ENCODE assay signal across 16 cellular contexts in genomic region chr6:141248056-141248799, GRCh38.
DNase-seq lines count a peak whose midpoint lies in the region; ATAC-seq, FAIRE-seq and TF ChIP-seq lines count a peak whose summit lies in the region.
"Had no signal": no experiment of that assay in that cellular context is flagged by ENCODE, and none has a peak within 500 bp of the region (broad histone marks: within the 10 kb centered on the region; RNA-seq: fewer than 3 reads in every experiment).

No MANE protein-coding gene starts in this region.

- DNase-seq in AG10803 (ENCODE audit: low read depth) (peak; percentile 20), caudate nucleus (lab: John Stamatoyannopoulos, UW) (no peak), urothelium cell line (ENCODE audit: low spot score) (no peak), superior temporal gyrus (ENCODE audit: extremely low spot score) (no peak)
- DNase-seq in stimulated activated naive CD4-positive, alpha-beta T cell (lab: John Stamatoyannopoulos, UW), result no peak
- DNase-seq: activated B cell treated with CpG ODN at 0.5 μM for 24 hours; Caco-2; effector CD8-positive, alpha-beta T cell; left colon; NCI-H1092; NCI-H510A had no signal

- H3K27ac ChIP-seq in caudate nucleus (ENCODE audit: low read depth, low read length), result no peak overlapping the region

- no peak for TF ChIP-seq CTCF in AG10803 (conservative IDR thresholded peaks at IDR 0.05; ENCODE audit: low read length)

- no peak for FAIRE-seq in urothelium cell line (lab: Jason Lieb, UNC)

- peak; percentile 84 for ATAC-seq in GM19351 (IDR thresholded peaks at IDR 0.05; ENCODE audit: unreplicated experiment)
- ATAC-seq in HG02642 (IDR thresholded peaks at IDR 0.05; ENCODE audit: poor library complexity, unreplicated experiment), result peak; percentile 71
- peak; percentile 68 for ATAC-seq in HG03460 (IDR thresholded peaks at IDR 0.05; ENCODE audit: unreplicated experiment)
- ATAC-seq: HCT116; left colon; natural killer cell treated with Interleukin-12 subunit alpha and Interleukin-12 subunit beta and Interleukin-15 and Interleukin-18, amount 100 ng/mL, for 72 hours had no signal

- no peak overlapping the region for H3K4me3 ChIP-seq in AG10803 (ENCODE audit: low read length)
